ENCODE assay signal across 8 cellular contexts in the genomic region with DNA sequence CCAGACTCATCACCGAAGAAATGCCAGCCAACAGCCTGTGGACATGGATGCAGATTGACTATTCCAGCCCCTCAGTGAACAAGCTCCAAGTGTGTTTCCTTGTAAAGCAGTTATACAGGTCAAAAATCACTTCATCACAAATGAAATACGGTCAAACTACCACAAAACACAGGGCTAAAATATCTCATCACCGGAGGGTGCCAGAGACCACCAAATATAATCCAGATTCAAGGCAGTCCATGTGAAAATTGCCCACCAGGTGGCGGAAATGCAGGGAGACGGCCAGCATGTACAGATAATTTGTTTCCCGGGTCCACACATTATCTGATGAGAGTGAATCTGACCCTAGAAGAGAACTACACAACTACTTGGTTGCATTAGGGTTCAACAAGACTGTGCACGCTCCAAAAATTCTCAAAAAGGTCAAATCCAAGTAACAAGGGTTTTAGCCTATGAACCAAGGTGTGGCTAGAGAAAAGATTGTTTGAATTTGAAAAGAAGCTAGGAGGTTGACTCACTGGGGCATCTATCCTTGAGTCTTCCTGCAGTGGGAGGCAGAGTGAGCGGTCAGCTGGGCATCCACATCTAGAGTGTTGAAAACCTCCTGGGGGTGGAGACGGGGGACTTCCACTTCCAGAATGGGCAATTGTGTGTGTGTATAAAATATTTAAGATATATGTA.
DNase-seq lines count a peak whose midpoint lies in the region; ATAC-seq and FAIRE-seq lines count a peak whose summit lies in the region.

No MANE protein-coding gene starts in this region.

- ATAC-seq in memory B cell (ENCODE audit: low read depth) (peak; percentile 52), HG03196 (IDR thresholded peaks at IDR 0.05; ENCODE audit: unreplicated experiment) (no peak)

- FAIRE-seq in GM19239 (lab: Jason Lieb, UNC): peak; percentile 99

- H3K27ac Mint-ChIP-seq in memory B cell: no peak overlapping the region

- no peak overlapping the region for H3K4me3 Mint-ChIP-seq in memory B cell

- in situ Hi-C loops in ACHN (cut with HindIII; ENCODE audit: low pct_ligation_motif_present, low pct_unique_long_range_greater_than_20kb, low sequenced_read_pairs): no loop called here

- H3K9me3 Mint-ChIP-seq in memory B cell: peaks cover 10% of the 10 kb centered on the region

- H3K4me1 Mint-ChIP-seq in memory B cell: peaks cover 10% of the 10 kb centered on the region

- H3K27me3 Mint-ChIP-seq in memory B cell: peaks cover 5% of the 10 kb centered on the region

- DNase-seq in ACHN (peak; percentile 60), GM19239 (ENCODE audit: insufficient read length, low spot score) (no peak), NCI-H524 (lab: John Stamatoyannopoulos, UW) (peak; percentile 88 to 91), dermis microvascular lymphatic vessel endothelial cell (ENCODE audit: low read depth in 2 of 2) (peak; percentile 65 to 75), memory B cell (ENCODE audit: low spot score in 2 of 2) (peak; percentile 83 to 88)
- peak; percentile 56 to 65 for DNase-seq in activated CD4-positive, alpha-beta T cell treated with anti-CD3 and anti-CD28 coated beads, Interleukin-2, amount 50 U/mL, for 4 hours
- DNase-seq in stimulated activated CD8-positive, alpha-beta memory T cell treated with anti-CD3 and anti-CD28 coated beads, Interleukin-4, amount 100 ng/mL, for 1 hour (ENCODE audit: low read depth in 2 of 2, low spot score in 1 of 2): peak; percentile 50 to 52

- peaks cover 2% of the 10 kb centered on the region for H3K36me3 Mint-ChIP-seq in memory B cell
